In the genomic region with DNA sequence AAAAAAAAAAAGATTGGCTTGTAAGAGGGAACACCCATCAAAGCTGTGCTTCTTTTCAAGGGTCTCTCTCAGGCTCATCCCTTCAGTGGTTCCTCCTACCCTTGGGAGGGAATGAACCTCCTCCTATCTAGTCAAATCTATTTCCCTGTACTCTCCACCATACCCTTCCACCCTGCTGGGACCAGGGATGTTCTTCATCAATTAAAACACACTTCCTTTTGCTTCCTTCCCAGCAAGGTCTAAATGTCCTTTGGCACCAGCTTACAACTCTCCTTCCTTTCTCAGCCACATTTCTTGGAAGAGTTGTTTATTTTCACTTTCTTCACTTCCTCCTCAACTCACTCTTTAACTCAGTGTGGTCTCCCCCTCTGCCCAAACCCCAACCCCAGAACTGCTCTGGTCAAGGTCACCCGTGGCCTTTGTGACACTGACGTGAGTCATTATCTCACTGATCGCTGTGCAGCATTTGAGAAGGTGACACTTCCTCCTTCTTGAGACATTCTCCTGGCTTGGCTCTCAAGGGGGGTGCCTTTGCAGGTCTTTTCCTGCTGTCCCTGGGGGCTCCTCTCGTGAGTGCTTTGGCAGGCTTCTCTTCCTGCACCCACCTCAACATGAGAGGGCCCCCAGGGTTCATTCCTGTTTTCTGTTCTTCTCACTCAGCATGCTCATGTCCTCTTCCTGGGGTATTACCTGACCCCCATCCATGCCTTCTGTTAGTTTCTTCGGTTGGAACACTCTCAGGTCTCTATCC, we compare ENCODE assay signal across 8 cellular contexts.
DNase-seq lines count a peak whose midpoint lies in the region; ATAC-seq lines count a peak whose summit lies in the region.

No MANE protein-coding gene starts in this region.

- peak; percentile 90 for ATAC-seq in HG03066 (IDR thresholded peaks at IDR 0.05; ENCODE audit: low read depth, unreplicated experiment)
- ATAC-seq in HG03045 (IDR thresholded peaks at IDR 0.05; ENCODE audit: unreplicated experiment), result no peak

- DNase-seq in SKM-1 treated with dmso at 0.1 percent for 144 hours (lab: John Stamatoyannopoulos, UW; ENCODE audit: unreplicated experiment) (peak; percentile 45), SKM-1 (lab: John Stamatoyannopoulos, UW; ENCODE audit: unreplicated experiment) (no peak), UCSD-AML1 (lab: John Stamatoyannopoulos, UW; ENCODE audit: unreplicated experiment) (peak; percentile 51), hepatic stellate cell (ENCODE audit: low spot score) (no peak), GOT3 (lab: John Stamatoyannopoulos, UW) (no peak)
- peak; percentile 23 to 25 for DNase-seq in stimulated activated CD8-positive, alpha-beta memory T cell treated with anti-CD3 and anti-CD28 coated beads, Interleukin-2, amount 100 ng/mL, for 48 hours (ENCODE audit: low read depth in 2 of 2)

Comparison
In these comparisons a context has a peak if more than half of its experiments do, and no peak if none do; other contexts are left out.
1. DNase-seq: peak in SKM-1 treated with dmso at 0.1 percent for 144 hours (single experiment), UCSD-AML1 (single experiment) and stimulated activated CD8-positive, alpha-beta memory T cell treated with anti-CD3 and anti-CD28 coated beads, Interleukin-2, amount 100 ng/mL, for 48 hours (2 of 2); none in SKM-1 (single experiment), hepatic stellate cell (single experiment) and GOT3 (single experiment).